20 cellular contexts compared by ENCODE assay signal in the genomic region with DNA sequence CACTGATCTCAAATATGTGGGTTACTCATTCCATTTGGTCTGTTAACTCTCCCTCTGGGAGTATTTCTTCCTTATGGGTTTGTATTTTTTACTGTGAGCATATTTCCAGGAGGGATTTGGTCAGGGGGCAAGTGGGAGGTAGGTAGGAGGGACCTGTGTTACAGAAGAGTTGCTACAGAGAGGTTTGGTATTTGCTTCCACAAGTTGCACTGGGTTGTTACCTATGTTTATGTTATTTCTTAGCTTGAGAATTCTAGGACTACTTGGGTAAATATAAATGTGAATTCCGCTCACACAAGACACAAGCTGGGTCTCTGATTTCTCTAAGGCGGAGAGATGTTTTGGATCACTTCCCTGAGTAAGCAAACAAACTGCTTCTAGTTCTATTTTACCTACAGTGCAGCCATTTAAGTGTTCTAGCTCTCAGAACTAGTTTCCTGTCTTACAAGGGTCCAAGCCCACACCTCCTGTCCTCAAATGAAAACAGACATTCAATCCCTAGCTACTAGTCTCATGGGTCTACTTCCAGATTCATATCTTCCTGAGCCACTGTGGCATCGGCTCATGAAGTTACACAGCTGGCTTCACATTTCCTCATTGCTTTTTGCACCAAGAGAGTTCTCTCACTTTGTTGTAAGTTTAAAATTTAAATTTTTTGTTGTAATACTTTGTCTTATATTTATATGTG.
"Had no signal": no experiment of that assay in that cellular context is flagged by ENCODE, and none has a peak within 500 bp of the region (broad histone marks: within the 10 kb centered on the region; RNA-seq: fewer than 3 reads in every experiment).

No MANE protein-coding gene starts in this region.

- DNase-seq: activated CD4-positive, CD25-positive, alpha-beta regulatory T cell; activated effector memory CD4-positive, alpha-beta T cell treated with Interleukin-2 at 50 U/mL for 16 hours; activated T-cell treated with anti-CD3 and anti-CD28 coated beads, Interleukin-2, amount 50 U/mL, for 24 hours; amniotic stem cell; body of pancreas; central memory CD4-positive, alpha-beta T cell; effector memory CD4-positive, alpha-beta T cell; hypothalamus; naive B cell; stimulated activated CD4-positive, alpha-beta T cell treated with anti-CD3 and anti-CD28 coated beads, Interleukin-2, amount 100 ng/mL, for 24 hours; stimulated activated naive CD4-positive, alpha-beta T cell; substantia nigra; T-helper 2 cell; transverse colon had no signal

- H3K36me3 Mint-ChIP-seq: activated naive CD4-positive, alpha-beta T cell treated with anti-CD3 and anti-CD28 coated beads, Interleukin-2, amount 50 U/mL, for 72 hours; naive B cell had no signal

- H3K4me1 ChIP-seq: prostate gland had no signal

- H3K27me3 ChIP-seq: body of pancreas, transverse colon had no signal

- H3K36me3 ChIP-seq: neutrophil, prostate gland, transverse colon had no signal

- FAIRE-seq: TTC549 had no signal

- H3K4me3 ChIP-seq: body of pancreas, lung, prostate gland, transverse colon had no signal

- H3K9me3 ChIP-seq: body of pancreas, neutrophil, prostate gland, transverse colon had no signal

- H3K9me3 Mint-ChIP-seq: activated naive CD4-positive, alpha-beta T cell treated with anti-CD3 and anti-CD28 coated beads, Interleukin-2, amount 50 U/mL, for 72 hours; activated T-cell treated with anti-CD3 and anti-CD28 coated beads, Interleukin-2, amount 50 U/mL, for 24 hours; naive B cell had no signal

- ATAC-seq: activated naive CD4-positive, alpha-beta T cell treated with anti-CD3 and anti-CD28 coated beads, Interleukin-2, amount 50 U/mL, for 72 hours; body of pancreas; sciatic nerve had no signal

- H3K4me3 Mint-ChIP-seq: activated T-cell treated with anti-CD3 and anti-CD28 coated beads, Interleukin-2, amount 50 U/mL, for 24 hours; naive B cell had no signal

- H3K27ac Mint-ChIP-seq: activated naive CD4-positive, alpha-beta T cell treated with anti-CD3 and anti-CD28 coated beads, Interleukin-2, amount 50 U/mL, for 72 hours; activated T-cell treated with anti-CD3 and anti-CD28 coated beads, Interleukin-2, amount 50 U/mL, for 24 hours; naive B cell had no signal
